In genomic region chr6:43648248-43648647, GRCh38 we compare ENCODE assay signal across 9 cellular contexts. TPM values are rescaled to one million over a fixed set of nuclear protein-coding genes. Genes with fewer than 3 reads are reported as not detected.
"Had no signal": no experiment of that assay in that cellular context is flagged by ENCODE, and none has a peak within 500 bp of the region (broad histone marks: within the 10 kb centered on the region; RNA-seq: fewer than 3 reads in every experiment).

No MANE protein-coding gene starts in this region.

- H3K27ac ChIP-seq: HL-60 had no signal

- H3K9me3 Mint-ChIP-seq: IgD-negative memory B cell had no signal

- H3K27me3 Mint-ChIP-seq: IgD-negative memory B cell had no signal

- H3K9me3 ChIP-seq: HAP-1 had no signal

- H3K36me3 Mint-ChIP-seq: IgD-negative memory B cell had no signal

- H3K36me3 ChIP-seq: HAP-1 had no signal

- H2AFZ ChIP-seq: GM23338 had no signal

- H3K4me3 ChIP-seq: GM23338, HAP-1 had no signal

- H3K4me1 ChIP-seq: HAP-1 had no signal

- ATAC-seq: GM23338, HCT116, HepG2 had no signal

- FAIRE-seq: HepG2 had no signal

- DNase-seq: KG1 had no signal

- H3K27ac Mint-ChIP-seq: GM23338, IgD-negative memory B cell had no signal

- H3K4me2 ChIP-seq: GM23338 had no signal

- H3K4me3 Mint-ChIP-seq: GM23338, IgD-negative memory B cell had no signal

RNA-seq across cellular contexts. Expression of gene RSPH9, which starts 3.4 kb away (rescaled TPM):
- total RNA-seq: H4, HT1080 had no signal
- polyA plus RNA-seq: HepG2 had no signal
